15 cellular contexts compared by ENCODE assay signal in genomic region chr3:36212291-36212690, GRCh38.
DNase-seq lines count a peak whose midpoint lies in the region; ATAC-seq and TF ChIP-seq lines count a peak whose summit lies in the region.
"Had no signal": no experiment of that assay in that cellular context is flagged by ENCODE, and none has a peak within 500 bp of the region (broad histone marks: within the 10 kb centered on the region; RNA-seq: fewer than 3 reads in every experiment).

No MANE protein-coding gene starts in this region.

- no peaks in the 10 kb centered on the region for H3F3A ChIP-seq in PC-3 (ENCODE audit: low read length, unreplicated experiment)

- CTCF ChIA-PET in PC-3 (lab: Charles Lee): no interaction called here

- H2AFZ ChIP-seq in PC-3 (ENCODE audit: low read length): no peak overlapping the region

- POLR2A ChIA-PET in PC-3 (lab: Charles Lee; ENCODE audit: unreplicated experiment): interaction anchor here (0.6 kb wide), 2 partner anchors 49 to 147 kb away, joined by 3 to 7 read pairs; no protein-coding TSS in a partner anchor

- no TSS peak for BruUV-seq in PC-3 (replicated peaks; lab: Mats Ljungman, UMichigan)

- H3K79me2 ChIP-seq in PC-3 (ENCODE audit: low read length): no peaks in the 10 kb centered on the region

- no peak for TF ChIP-seq CTCF in PC-3 (conservative IDR thresholded peaks at IDR 0.05; ENCODE audit: low read depth, low read length)
- TF ChIP-seq CTCF in fibroblast of pulmonary artery (IDR thresholded peaks at IDR 0.05; ENCODE audit: low read length, missing control alignments): no peak
- no peak for TF ChIP-seq CTCF in thoracic aorta (IDR thresholded peaks at IDR 0.05)

- H3K36me3 ChIP-seq in PC-3 (ENCODE audit: low read depth, low read length) (no peaks in the 10 kb centered on the region), thoracic aorta (no peaks in the 10 kb centered on the region)
- H3K36me3 ChIP-seq: tibial artery had no signal

- H3K4me3 ChIP-seq in PC-3 (ENCODE audit: low read length): no peak overlapping the region
- H3K4me3 ChIP-seq in fibroblast of pulmonary artery (replicated peaks; ENCODE audit: low read depth, low read length): no peak overlapping the region
- no peak overlapping the region for H3K4me3 ChIP-seq in thoracic aorta
- H3K4me3 ChIP-seq: tibial artery had no signal

- H3K4me2 ChIP-seq in PC-3 (ENCODE audit: low read length): no peak overlapping the region

- peaks cover 11% of the 10 kb centered on the region for H3K4me1 ChIP-seq in PC-3 (ENCODE audit: insufficient read depth, low read length)
- peaks cover 11 to 19% of the 10 kb centered on the region in 2 donors for H3K4me1 ChIP-seq in thoracic aorta (ENCODE audit: control insufficient read depth in 1 of 2, low read depth in 2 of 2)

- H3K9me3 ChIP-seq in PC-3 (ENCODE audit: low read length) (no peaks in the 10 kb centered on the region), thoracic aorta (no peaks in the 10 kb centered on the region)
- H3K9me3 ChIP-seq: tibial artery had no signal

- intact Hi-C loops in PC-3 (cut with micrococcal nuclease): loop anchor here (5.0 to 10.0 kb wide), 4 partner anchors 85 to 493 kb away; no protein-coding TSS in a partner anchor

- no peak overlapping the region for H3K9ac ChIP-seq in PC-3 (ENCODE audit: low read length)

- H3K27me3 ChIP-seq in PC-3 (ENCODE audit: low read length) (no peaks in the 10 kb centered on the region), thoracic aorta (replicated peaks; ENCODE audit: insufficient read depth) (no peaks in the 10 kb centered on the region)
- H3K27me3 ChIP-seq: tibial artery had no signal

- H4K20me1 ChIP-seq in PC-3 (ENCODE audit: low read length): no peaks in the 10 kb centered on the region

- no peak for TF ChIP-seq POLR2A in GM18505 (IDR thresholded peaks at IDR 0.05; ENCODE audit: borderline replicate concordance, extremely low read depth, insufficient read depth, insufficient read length)

- H3K9me2 ChIP-seq in PC-3 (replicated peaks; ENCODE audit: low read length): no peaks in the 10 kb centered on the region

- DNase-seq in NCI-H2171 treated with DMSO at 0.1 percent for 48 hours (lab: John Stamatoyannopoulos, UW): peak; percentile 43
- DNase-seq in NCI-H2171 (lab: John Stamatoyannopoulos, UW): no peak
- peak; percentile 33 for DNase-seq in PC-3
- DNase-seq in fibroblast of pulmonary artery (ENCODE audit: low read depth): peak; percentile 81
- DNase-seq in thoracic aorta (ENCODE audit: low spot score): no peak
- DNase-seq: activated CD8-positive, alpha-beta T cell treated with anti-CD3 and anti-CD28 coated beads for 36 hours; activated naive CD8-positive, alpha-beta T cell treated with anti-CD3 and anti-CD28 coated beads, Interleukin-2, amount 50 U/mL, for 24 hours; glutamatergic neuron; NCI-H187 treated with DMSO at 0.1 percent for 48 hours; NCI-H524 treated with DMSO at 0.1 percent for 48 hours; tibial artery had no signal

- H3K27ac ChIP-seq in PC-3 (ENCODE audit: low read length): no peak overlapping the region
- no peak overlapping the region for H3K27ac ChIP-seq in thoracic aorta
- H3K27ac ChIP-seq: HL-60, tibial artery had no signal

- peak; percentile 52 for ATAC-seq in PC-3
- peak; percentile 31 for ATAC-seq in thoracic aorta (ENCODE audit: insufficient number of reproducible peaks, low FRiP score, low read depth)
- no peak for ATAC-seq in HG03196 (IDR thresholded peaks at IDR 0.05; ENCODE audit: unreplicated experiment)
- no peak for ATAC-seq in GM19452 (IDR thresholded peaks at IDR 0.05; ENCODE audit: unreplicated experiment)
- ATAC-seq in GM18505 (IDR thresholded peaks at IDR 0.05; ENCODE audit: unreplicated experiment): no peak
- ATAC-seq: activated CD8-positive, alpha-beta T cell treated with anti-CD3 and anti-CD28 coated beads for 36 hours; activated naive CD8-positive, alpha-beta T cell treated with anti-CD3 and anti-CD28 coated beads, Interleukin-2, amount 50 U/mL, for 24 hours had no signal

Comparison
In these comparisons a context has a peak if more than half of its experiments do, and no peak if none do; other contexts are left out.
1. DNase-seq: peak in NCI-H2171 treated with DMSO at 0.1 percent for 48 hours (single experiment), PC-3 (single experiment) and fibroblast of pulmonary artery (single experiment); none in NCI-H2171 (single experiment) and thoracic aorta (single experiment).
2. ATAC-seq: peak in PC-3 (single experiment) and thoracic aorta (single experiment); none in HG03196 (single experiment), GM19452 (single experiment) and GM18505 (single experiment).